ENCODE assay signal across 1 cellular context in the genomic region with DNA sequence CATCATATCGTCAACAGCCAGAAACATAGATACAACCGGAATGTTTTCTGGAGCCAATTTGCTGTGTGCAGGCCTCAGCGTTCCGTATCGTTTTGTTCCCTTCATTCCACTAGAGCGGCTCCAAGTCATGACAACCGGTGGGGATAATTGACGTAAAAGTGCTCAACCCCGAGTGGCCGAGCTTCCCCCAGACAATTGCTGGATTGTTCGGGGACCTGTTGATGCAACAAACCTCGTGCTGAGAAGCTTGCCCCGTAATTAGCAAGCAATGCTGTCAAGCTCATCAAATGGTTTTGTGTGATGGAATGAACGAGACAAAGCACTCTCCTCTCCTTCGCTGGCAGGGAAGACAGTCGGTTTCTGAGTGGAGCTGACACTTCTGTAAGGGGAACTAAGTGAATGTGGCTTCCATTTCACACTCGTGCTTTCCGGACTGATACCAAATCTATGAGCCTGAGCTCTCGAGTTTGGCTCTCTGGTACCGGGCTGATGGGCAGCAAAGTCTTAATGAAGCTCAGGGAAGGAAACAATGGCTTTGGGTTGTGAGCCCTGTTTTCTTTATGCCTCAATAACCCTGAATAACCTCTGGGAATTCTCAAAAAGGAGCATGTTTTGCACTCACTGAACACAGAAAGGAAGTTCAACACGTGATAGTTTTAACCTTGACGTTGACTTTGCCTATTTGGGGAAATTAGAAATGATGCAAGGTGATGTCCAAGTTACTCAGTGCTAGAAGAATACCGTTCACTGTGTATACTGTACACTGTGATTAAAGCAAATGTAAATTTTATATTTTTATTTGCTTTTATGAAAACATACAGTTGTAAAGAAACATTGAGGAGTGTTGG.
TF ChIP-seq lines count a peak whose summit lies in the region.

No MANE protein-coding gene starts in this region.

TF ChIP-seq in GM23338, 12 proteins besides CTCF, POLR2A, EP300 and RAD21 (continued from another document):
- TF ChIP-seq, protein P1, sequence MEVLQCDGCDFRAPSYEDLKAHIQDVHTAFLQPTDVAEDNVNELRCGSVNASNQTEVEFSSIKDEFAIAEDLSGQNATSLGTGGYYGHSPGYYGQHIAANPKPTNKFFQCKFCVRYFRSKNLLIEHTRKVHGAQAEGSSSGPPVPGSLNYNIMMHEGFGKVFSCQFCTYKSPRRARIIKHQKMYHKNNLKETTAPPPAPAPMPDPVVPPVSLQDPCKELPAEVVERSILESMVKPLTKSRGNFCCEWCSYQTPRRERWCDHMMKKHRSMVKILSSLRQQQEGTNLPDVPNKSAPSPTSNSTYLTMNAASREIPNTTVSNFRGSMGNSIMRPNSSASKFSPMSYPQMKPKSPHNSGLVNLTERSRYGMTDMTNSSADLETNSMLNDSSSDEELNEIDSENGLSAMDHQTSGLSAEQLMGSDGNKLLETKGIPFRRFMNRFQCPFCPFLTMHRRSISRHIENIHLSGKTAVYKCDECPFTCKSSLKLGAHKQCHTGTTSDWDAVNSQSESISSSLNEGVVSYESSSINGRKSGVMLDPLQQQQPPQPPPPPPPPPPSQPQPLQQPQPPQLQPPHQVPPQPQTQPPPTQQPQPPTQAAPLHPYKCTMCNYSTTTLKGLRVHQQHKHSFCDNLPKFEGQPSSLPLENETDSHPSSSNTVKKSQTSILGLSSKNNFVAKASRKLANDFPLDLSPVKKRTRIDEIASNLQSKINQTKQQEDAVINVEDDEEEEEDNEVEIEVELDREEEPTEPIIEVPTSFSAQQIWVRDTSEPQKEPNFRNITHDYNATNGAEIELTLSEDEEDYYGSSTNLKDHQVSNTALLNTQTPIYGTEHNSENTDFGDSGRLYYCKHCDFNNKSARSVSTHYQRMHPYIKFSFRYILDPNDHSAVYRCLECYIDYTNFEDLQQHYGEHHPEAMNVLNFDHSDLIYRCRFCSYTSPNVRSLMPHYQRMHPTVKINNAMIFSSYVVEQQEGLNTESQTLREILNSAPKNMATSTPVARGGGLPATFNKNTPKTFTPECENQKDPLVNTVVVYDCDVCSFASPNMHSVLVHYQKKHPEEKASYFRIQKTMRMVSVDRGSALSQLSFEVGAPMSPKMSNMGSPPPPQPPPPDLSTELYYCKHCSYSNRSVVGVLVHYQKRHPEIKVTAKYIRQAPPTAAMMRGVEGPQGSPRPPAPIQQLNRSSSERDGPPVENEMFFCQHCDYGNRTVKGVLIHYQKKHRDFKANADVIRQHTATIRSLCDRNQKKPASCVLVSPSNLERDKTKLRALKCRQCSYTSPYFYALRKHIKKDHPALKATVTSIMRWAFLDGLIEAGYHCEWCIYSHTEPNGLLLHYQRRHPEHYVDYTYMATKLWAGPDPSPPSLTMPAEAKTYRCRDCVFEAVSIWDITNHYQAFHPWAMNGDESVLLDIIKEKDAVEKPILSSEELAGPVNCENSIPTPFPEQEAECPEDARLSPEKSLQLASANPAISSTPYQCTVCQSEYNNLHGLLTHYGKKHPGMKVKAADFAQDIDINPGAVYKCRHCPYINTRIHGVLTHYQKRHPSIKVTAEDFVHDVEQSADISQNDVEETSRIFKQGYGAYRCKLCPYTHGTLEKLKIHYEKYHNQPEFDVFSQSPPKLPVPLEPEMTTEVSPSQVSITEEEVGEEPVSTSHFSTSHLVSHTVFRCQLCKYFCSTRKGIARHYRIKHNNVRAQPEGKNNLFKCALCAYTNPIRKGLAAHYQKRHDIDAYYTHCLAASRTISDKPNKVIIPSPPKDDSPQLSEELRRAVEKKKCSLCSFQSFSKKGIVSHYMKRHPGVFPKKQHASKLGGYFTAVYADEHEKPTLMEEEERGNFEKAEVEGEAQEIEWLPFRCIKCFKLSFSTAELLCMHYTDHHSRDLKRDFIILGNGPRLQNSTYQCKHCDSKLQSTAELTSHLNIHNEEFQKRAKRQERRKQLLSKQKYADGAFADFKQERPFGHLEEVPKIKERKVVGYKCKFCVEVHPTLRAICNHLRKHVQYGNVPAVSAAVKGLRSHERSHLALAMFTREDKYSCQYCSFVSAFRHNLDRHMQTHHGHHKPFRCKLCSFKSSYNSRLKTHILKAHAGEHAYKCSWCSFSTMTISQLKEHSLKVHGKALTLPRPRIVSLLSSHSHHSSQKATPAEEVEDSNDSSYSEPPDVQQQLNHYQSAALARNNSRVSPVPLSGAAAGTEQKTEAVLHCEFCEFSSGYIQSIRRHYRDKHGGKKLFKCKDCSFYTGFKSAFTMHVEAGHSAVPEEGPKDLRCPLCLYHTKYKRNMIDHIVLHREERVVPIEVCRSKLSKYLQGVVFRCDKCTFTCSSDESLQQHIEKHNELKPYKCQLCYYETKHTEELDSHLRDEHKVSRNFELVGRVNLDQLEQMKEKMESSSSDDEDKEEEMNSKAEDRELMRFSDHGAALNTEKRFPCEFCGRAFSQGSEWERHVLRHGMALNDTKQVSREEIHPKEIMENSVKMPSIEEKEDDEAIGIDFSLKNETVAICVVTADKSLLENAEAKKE (CRISPR knock-in tag; IDR thresholded peaks at IDR 0.05), result no peak
- TF ChIP-seq EZH2phosphoT487 (IDR thresholded peaks at IDR 0.05; ENCODE audit: unreplicated experiment) (no peak), NANOG (IDR thresholded peaks at IDR 0.05; ENCODE audit: borderline replicate concordance) (no peak), JUNB (IDR thresholded peaks at IDR 0.05; ENCODE audit: unreplicated experiment) (no peak), ZNF114 (CRISPR knock-in tag; IDR thresholded peaks at IDR 0.05) (no peak), POLR2AphosphoS5 (IDR thresholded peaks at IDR 0.05; ENCODE audit: low read depth) (no peak), CREB1 (CRISPR knock-in tag; IDR thresholded peaks at IDR 0.05; ENCODE audit: low read depth) (no peak)
